In genomic region chr9:121454972-121455371, GRCh38 we compare ENCODE assay signal across 23 cellular contexts. TPM values are rescaled to one million over a fixed set of nuclear protein-coding genes. Genes with fewer than 3 reads are reported as not detected.
DNase-seq lines count a peak whose midpoint lies in the region; ATAC-seq and TF ChIP-seq lines count a peak whose summit lies in the region.
"Had no signal": no experiment of that assay in that cellular context is flagged by ENCODE, and none has a peak within 500 bp of the region (broad histone marks: within the 10 kb centered on the region; RNA-seq: fewer than 3 reads in every experiment).

No MANE protein-coding gene starts in this region.

- H3K27ac ChIP-seq in breast epithelium, result no peak overlapping the region
- H3K27ac ChIP-seq: GM23248, RWPE1, SK-N-MC had no signal

- peaks cover 52% of the 10 kb centered on the region for H3K27me3 Mint-ChIP-seq in stimulated activated naive CD8-positive, alpha-beta T cell treated with anti-CD3 and anti-CD28 coated beads, Interleukin-15, amount 100 ng/mL, for 72 hours
- peaks cover 31% of the 10 kb centered on the region for H3K27me3 Mint-ChIP-seq in activated T-helper 1 cell treated with anti-CD3 and anti-CD28 coated beads, Interleukin-12 subunit alpha, Interleukin-12 subunit beta, Interleukin-2, Interleukin-4 antibody, amounts not matched to agents 30 ng/mL and 10 ng/mL and 1 ng/mL, durations not matched to agents 14 hours and 24 hours and 36 hours (ENCODE audit: insufficient read depth)

- no peaks in the 10 kb centered on the region for H3K9me3 Mint-ChIP-seq in stimulated activated naive CD8-positive, alpha-beta T cell treated with anti-CD3 and anti-CD28 coated beads, Interleukin-15, amount 100 ng/mL, for 72 hours
- H3K9me3 Mint-ChIP-seq in activated T-helper 1 cell treated with anti-CD3 and anti-CD28 coated beads, Interleukin-12 subunit alpha, Interleukin-12 subunit beta, Interleukin-2, Interleukin-4 antibody, amounts not matched to agents 30 ng/mL and 10 ng/mL and 1 ng/mL, durations not matched to agents 14 hours and 24 hours and 36 hours, result no peaks in the 10 kb centered on the region
- H3K9me3 Mint-ChIP-seq: H9, HFFc6 had no signal

- H3K4me3 ChIP-seq in breast epithelium, result no peak overlapping the region
- H3K4me3 ChIP-seq: GM23248, SK-N-MC had no signal

- in situ Hi-C loops in GM13977 (cut with MboI; ENCODE audit: low pct_unique_long_range_greater_than_20kb, low sequenced_read_pairs, unreplicated experiment), result no loop called here

- intact Hi-C loops in activated T-helper 1 cell treated with anti-CD3 and anti-CD28 coated beads, Interleukin-12 subunit alpha, Interleukin-12 subunit beta, Interleukin-2, Interleukin-4 antibody, amounts not matched to agents 30 ng/mL and 10 ng/mL and 1 ng/mL, durations not matched to agents 14 hours and 24 hours and 36 hours (cut with micrococcal nuclease), result loop anchor here (1.0 to 5.0 kb wide), 3 partner anchors 9 to 102 kb away; no protein-coding TSS in a partner anchor
- intact Hi-C loops in breast epithelium (cut with DNase I; ENCODE audit: low total_unique reads), result no loop called here
- intact Hi-C loops in posterior vena cava (cut with DNase I), result no loop called here

- peak; percentile 71 for ATAC-seq in stimulated activated naive CD8-positive, alpha-beta T cell treated with anti-CD3 and anti-CD28 coated beads, Interleukin-15, amount 100 ng/mL, for 72 hours
- no peak for ATAC-seq in stimulated activated naive CD8-positive, alpha-beta T cell treated with anti-CD3 and anti-CD28 coated beads, Interleukin-15, Interleukin-2, amounts not matched to agents 100 U/mL and 50 U/mL, for 24 hours
- no peak for ATAC-seq in HG03439 (IDR thresholded peaks at IDR 0.05; ENCODE audit: unreplicated experiment)

- no peaks in the 10 kb centered on the region for H3K27me3 ChIP-seq in breast epithelium

- H3K4me1 Mint-ChIP-seq in stimulated activated naive CD8-positive, alpha-beta T cell treated with anti-CD3 and anti-CD28 coated beads, Interleukin-15, amount 100 ng/mL, for 72 hours, result peaks cover 46% of the 10 kb centered on the region
- H3K4me1 Mint-ChIP-seq in activated T-helper 1 cell treated with anti-CD3 and anti-CD28 coated beads, Interleukin-12 subunit alpha, Interleukin-12 subunit beta, Interleukin-2, Interleukin-4 antibody, amounts not matched to agents 30 ng/mL and 10 ng/mL and 1 ng/mL, durations not matched to agents 14 hours and 24 hours and 36 hours (ENCODE audit: low read depth), result peaks cover 30% of the 10 kb centered on the region

- peaks cover 2% of the 10 kb centered on the region for H3K36me3 Mint-ChIP-seq in activated T-helper 1 cell treated with anti-CD3 and anti-CD28 coated beads, Interleukin-12 subunit alpha, Interleukin-12 subunit beta, Interleukin-2, Interleukin-4 antibody, amounts not matched to agents 30 ng/mL and 10 ng/mL and 1 ng/mL, durations not matched to agents 14 hours and 24 hours and 36 hours (ENCODE audit: low read depth)
- H3K36me3 Mint-ChIP-seq: CD4-positive, alpha-beta memory T cell had no signal

- no peak overlapping the region for H3K27ac Mint-ChIP-seq in stimulated activated naive CD8-positive, alpha-beta T cell treated with anti-CD3 and anti-CD28 coated beads, Interleukin-15, amount 100 ng/mL, for 72 hours
- no peak overlapping the region for H3K27ac Mint-ChIP-seq in activated T-helper 1 cell treated with anti-CD3 and anti-CD28 coated beads, Interleukin-12 subunit alpha, Interleukin-12 subunit beta, Interleukin-2, Interleukin-4 antibody, amounts not matched to agents 30 ng/mL and 10 ng/mL and 1 ng/mL, durations not matched to agents 14 hours and 24 hours and 36 hours
- H3K27ac Mint-ChIP-seq: CD4-positive, alpha-beta memory T cell; H9; HFFc6 had no signal

- H3K4me3 Mint-ChIP-seq in stimulated activated naive CD8-positive, alpha-beta T cell treated with anti-CD3 and anti-CD28 coated beads, Interleukin-15, amount 100 ng/mL, for 72 hours, result peak overlapping the region; percentile 34 to 56
- peak overlapping the region; percentile 15 for H3K4me3 Mint-ChIP-seq in activated T-helper 1 cell treated with anti-CD3 and anti-CD28 coated beads, Interleukin-12 subunit alpha, Interleukin-12 subunit beta, Interleukin-2, Interleukin-4 antibody, amounts not matched to agents 30 ng/mL and 10 ng/mL and 1 ng/mL, durations not matched to agents 14 hours and 24 hours and 36 hours
- H3K4me3 Mint-ChIP-seq: CD4-positive, alpha-beta memory T cell; H9; HFFc6 had no signal

- no peaks in the 10 kb centered on the region for H3K9me3 ChIP-seq in breast epithelium
- H3K9me3 ChIP-seq: Caco-2 had no signal

- no peaks in the 10 kb centered on the region for H3K4me1 ChIP-seq in breast epithelium
- H3K4me1 ChIP-seq: Caco-2 had no signal

- no peak for TF ChIP-seq CTCF in GM13977 (IDR thresholded peaks at IDR 0.05; ENCODE audit: extremely low read depth, insufficient read depth, missing control alignments)
- no peak for TF ChIP-seq CTCF in breast epithelium (IDR thresholded peaks at IDR 0.05)

- DNase-seq in stimulated activated naive CD8-positive, alpha-beta T cell treated with anti-CD3 and anti-CD28 coated beads, Interleukin-15, amount 100 ng/mL, for 72 hours, result no peak
- DNase-seq in stimulated activated naive CD8-positive, alpha-beta T cell treated with anti-CD3 and anti-CD28 coated beads, Interleukin-15, Interleukin-2, amounts not matched to agents 100 U/mL and 50 U/mL, for 24 hours, result no peak
- DNase-seq in GM13977 (ENCODE audit: low spot score) (peak; percentile 51), breast epithelium (ENCODE audit: low spot score in 2 of 2) (no peak), posterior vena cava (ENCODE audit: low spot score) (no peak)
- DNase-seq in activated T-helper 1 cell treated with anti-CD3 and anti-CD28 coated beads, Interleukin-12 subunit alpha, Interleukin-12 subunit beta, Interleukin-2, Interleukin-4 antibody, amounts not matched to agents 30 ng/mL and 10 ng/mL and 1 ng/mL, durations not matched to agents 14 hours and 24 hours and 36 hours (ENCODE audit: low spot score), result no peak
- DNase-seq: Caco-2; CD4-positive, alpha-beta memory T cell; DMS 273 treated with DMSO at 0.1 percent for 48 hours; DMS79 treated with DMSO at 0.1 percent for 48 hours; GM23248; H9; HFFc6; Kasumi-1; MM.1S; NCI-H1092 treated with DMSO at 0.1 percent for 48 hours; NCI-H1436 treated with DMSO at 0.1 percent for 48 hours; NCI-H1930; SHP77 treated with DMSO at 0.1 percent for 48 hours had no signal

- no peak for TF ChIP-seq POLR2A in breast epithelium (IDR thresholded peaks at IDR 0.05)

- H3K36me3 ChIP-seq in breast epithelium, result no peaks in the 10 kb centered on the region

RNA-seq across cellular contexts. Expression of gene GGTA1, which starts 44.7 kb away (rescaled TPM):
- 0.12 and 0.16 TPM in 2 replicates for total RNA-seq in activated T-helper 1 cell treated with anti-CD3 and anti-CD28 coated beads, Interleukin-12 subunit alpha, Interleukin-12 subunit beta, Interleukin-2, Interleukin-4 antibody, amounts not matched to agents 30 ng/mL and 10 ng/mL and 1 ng/mL, durations not matched to agents 14 hours and 24 hours and 36 hours
- total RNA-seq in breast epithelium (10 to 100 TPM in 2 of 3 donors, 1 to 10 TPM in 1; 6.2 to 29.6 (median 11.4) TPM), posterior vena cava (10 to 100 TPM in 1 of 2 donors, 1 to 10 TPM in 1; 3.8 to 11.0 TPM)
- total RNA-seq: Caco-2; CD4-positive, alpha-beta memory T cell; GM23248; H9; HFFc6; NCI-H460 had no signal
